In genomic region chr13:78621086-78621485, GRCh38 we compare ENCODE assay signal across 27 cellular contexts. TPM values are rescaled to one million over a fixed set of nuclear protein-coding genes. Genes with fewer than 3 reads are reported as not detected.
"Had no signal": no experiment of that assay in that cellular context is flagged by ENCODE, and none has a peak within 500 bp of the region (broad histone marks: within the 10 kb centered on the region; RNA-seq: fewer than 3 reads in every experiment).

No MANE protein-coding gene starts in this region.

- H3K27ac ChIP-seq: esophagus muscularis mucosa, foreskin keratinocyte, heart left ventricle, left ventricle myocardium inferior had no signal

- H3K27me3 ChIP-seq: esophagus muscularis mucosa, foreskin keratinocyte, heart left ventricle had no signal

- H3K4me1 ChIP-seq: esophagus muscularis mucosa, foreskin keratinocyte, heart left ventricle, left ventricle myocardium inferior had no signal

- DNase-seq: activated CD4-positive, alpha-beta T cell treated with anti-CD3 and anti-CD28 coated beads for 36 hours; activated CD4-positive, alpha-beta T cell treated with anti-CD3 and anti-CD28 coated beads, Interleukin-2, amount 50 U/mL, for 4 hours; activated CD4-positive, CD25-positive, alpha-beta regulatory T cell; activated naive CD4-positive, alpha-beta T cell; activated T-cell treated with anti-CD3 and anti-CD28 coated beads for 4 hours; activated T-cell treated with anti-CD3 and anti-CD28 coated beads, Interleukin-2, amount 50 U/mL, for 72 hours; endodermal cell; foreskin keratinocyte; heart left ventricle; hypothalamus; immature natural killer cell; kidney; left ventricle myocardium inferior; mesendoderm; stimulated activated CD4-positive, alpha-beta T cell treated with anti-CD3 and anti-CD28 coated beads, Interleukin-1b, Interleukin-23, amount 100 ng/mL, for 48 hours; stimulated activated CD4-positive, alpha-beta T cell treated with anti-CD3 and anti-CD28 coated beads, Interleukin-4, amount 100 ng/mL, for 4 hours; stimulated activated CD8-positive, alpha-beta memory T cell treated with anti-CD3 and anti-CD28 coated beads, Interleukin-4, amount 100 ng/mL, for 48 hours; stimulated activated naive CD8-positive, alpha-beta T cell treated with anti-CD3 and anti-CD28 coated beads, Interleukin-15, amount 100 ng/mL, for 72 hours; substantia nigra had no signal

- H3K9me3 ChIP-seq: esophagus muscularis mucosa, heart left ventricle, left ventricle myocardium inferior had no signal

- ATAC-seq: activated CD4-positive, alpha-beta T cell treated with anti-CD3 and anti-CD28 coated beads for 36 hours; activated naive CD4-positive, alpha-beta T cell treated with anti-CD3 and anti-CD28 coated beads, Interleukin-2, amount 50 U/mL, for 72 hours; activated T-cell treated with anti-CD3 and anti-CD28 coated beads, Interleukin-2, amount 50 U/mL, for 72 hours; foreskin keratinocyte; heart left ventricle; natural killer cell treated with Interleukin-12 subunit alpha and Interleukin-12 subunit beta and Interleukin-15 and Interleukin-18, amount 100 ng/mL, for 72 hours; stimulated activated memory B cell treated with anti-CD40 and anti-IgM and Interleukin-4, amounts not matched to agents 10 μg/mL and 1 μg/mL and 100 μg/mL, for 72 hours; stimulated activated naive CD8-positive, alpha-beta T cell treated with anti-CD3 and anti-CD28 coated beads, Interleukin-15, amount 100 ng/mL, for 72 hours had no signal

- H3K4me3 ChIP-seq: esophagus muscularis mucosa, heart left ventricle, left ventricle myocardium inferior, lung, smooth muscle cell had no signal

- FAIRE-seq: bronchial epithelial cell, kidney had no signal

RNA-seq across cellular contexts. Expression of gene POU4F1, which starts 17.7 kb away (rescaled TPM):
- total RNA-seq: bronchial epithelial cell, esophagus muscularis mucosa, foreskin keratinocyte, kidney, left ventricle myocardium inferior, lung, osteocyte, smooth muscle cell had no signal
